8 cellular contexts compared by ENCODE assay signal in genomic region chr18:50287441-50288347, GRCh38. TPM values are rescaled to one million over a fixed set of nuclear protein-coding genes. Genes with fewer than 3 reads are reported as not detected.
DNase-seq lines count a peak whose midpoint lies in the region; ATAC-seq, FAIRE-seq and TF ChIP-seq lines count a peak whose summit lies in the region.

Gene CXXC1, minus strand, starts transcription at chr18:50287692. Its CDS starts 103 bp downstream, at chr18:50287589.

- peak; percentile 56 for TF ChIP-seq CTCF in IMR-90 (conservative IDR thresholded peaks at IDR 0.05; ENCODE audit: low read depth, low read length)
- TF ChIP-seq CTCF in OCI-LY7 (conservative IDR thresholded peaks at IDR 0.05; ENCODE audit: low read length), result peak; percentile 59
- TF ChIP-seq CTCF in endothelial cell of umbilical vein (IDR thresholded peaks at IDR 0.05; ENCODE audit: extremely low read depth in 1 of 2, insufficient read depth in 1 of 2, low read depth in 1 of 2, low read length in 2 of 2), result peak; percentile 35 to 69

- peak within 1 kb of the TSS; percentile 73; the same call in 1 of the 2 replicates for H3K14ac ChIP-seq in IMR-90 (replicated peaks; ENCODE audit: low read depth, low read length)

- intact Hi-C loops in IMR-90 (cut with micrococcal nuclease), result loop anchor here (5.0 to 10.0 kb wide), 2 partner anchors 70 to 793 kb away; partner anchors contain the start of gene RPL17
- intact Hi-C loops in OCI-LY7 (cut with micrococcal nuclease; ENCODE audit: unreplicated experiment), result loop anchor here (1.0 to 2.0 kb wide), 3 partner anchors 19 to 69 kb away; no protein-coding TSS in a partner anchor
- intact Hi-C loops in endothelial cell of umbilical vein (cut with micrococcal nuclease), result loop anchor here (1.0 to 2.0 kb wide), 3 partner anchors 11 to 87 kb away; partner anchors contain the start of gene SKA1

- H3K79me2 ChIP-seq in OCI-LY7 (ENCODE audit: insufficient read depth, low read depth, low read length), result peaks cover 17% of the 10 kb centered on the region
- peaks cover 13% of the 10 kb centered on the region for H3K79me2 ChIP-seq in endothelial cell of umbilical vein (ENCODE audit: control insufficient read depth, insufficient read depth, low read length)

- H3K4me3 ChIP-seq in IMR-90 (ENCODE audit: insufficient read depth, low read depth, low read length) (peak within 1 kb of the TSS; percentile 60), OCI-LY7 (ENCODE audit: low read depth, low read length, poor library complexity, severe bottlenecking) (peak within 1 kb of the TSS; percentile 100), endothelial cell of umbilical vein (replicated peaks in 1 of 3; ENCODE audit: insufficient read depth in 1 of 3, low read depth in 1 of 3, low read length in 3 of 3) (peak within 1 kb of the TSS; percentile 76 to 88 (median 78))

- no peak within 1 kb of the TSS for H3K18ac ChIP-seq in IMR-90 (ENCODE audit: low read depth, low read length)

- dilution Hi-C loops in IMR-90 (cut with HindIII; ENCODE audit: low sequenced_read_pairs, unreplicated experiment) (no loop called here), endothelial cell of umbilical vein (cut with MboI; ENCODE audit: extremely low pct_ligation_motif_present, low sequenced_read_pairs) (no loop called here)

- H4K20me1 ChIP-seq in IMR-90 (ENCODE audit: insufficient read depth, low read length), result peaks cover 3% of the 10 kb centered on the region; the same call in 1 of the 2 replicates
- H4K20me1 ChIP-seq in OCI-LY7 (ENCODE audit: insufficient read depth, low read length), result no peaks in the 10 kb centered on the region
- no peaks in the 10 kb centered on the region for H4K20me1 ChIP-seq in endothelial cell of umbilical vein (replicated peaks; ENCODE audit: control insufficient read depth, extremely low read depth, insufficient read depth, low read length)

- H3K56ac ChIP-seq in IMR-90 (ENCODE audit: extremely low read depth, insufficient read depth, low read length), result no peak within 1 kb of the TSS

- CTCF ChIA-PET in IMR-90 (lab: Yijun Ruan, JAX) (interaction anchor here (1.0 kb wide), 1 partner anchor 70 kb away, joined by 3 read pairs; no protein-coding TSS in a partner anchor), OCI-LY7 (lab: Charles Lee; ENCODE audit: unreplicated experiment) (no interaction called here), endothelial cell of umbilical vein (lab: Charles Lee) (no interaction called here)

- peak; percentile 100 for FAIRE-seq in endothelial cell of umbilical vein (lab: Jason Lieb, UNC)

- peak; percentile 99 for DNase-seq in DMS153 (lab: John Stamatoyannopoulos, UW)
- peak; percentile 100 for DNase-seq in IMR-90
- DNase-seq in OCI-LY7 (ENCODE audit: low spot score), result peak; percentile 97
- DNase-seq in activated T-cell treated with anti-CD3 and anti-CD28 coated beads for 1 hour (ENCODE audit: low read depth), result peak; percentile 95
- peak; percentile 100 for DNase-seq in endothelial cell of umbilical vein (ENCODE audit: low read depth, low spot score)
- peak; percentile 99 for DNase-seq in middle frontal gyrus (ENCODE audit: extremely low spot score, low spot score)
- DNase-seq in stimulated activated CD8-positive, alpha-beta memory T cell treated with anti-CD3 and anti-CD28 coated beads, Interleukin-2, amount 100 ng/mL, for 48 hours (ENCODE audit: low read depth in 2 of 2), result peak; percentile 91 to 94

- peak within 1 kb of the TSS; percentile 66 for H3K4ac ChIP-seq in IMR-90 (ENCODE audit: low read depth, low read length)

- H2BK15ac ChIP-seq in IMR-90 (ENCODE audit: low read depth, low read length), result no peak within 1 kb of the TSS

- no peak for TF ChIP-seq RAD21 in IMR-90 (IDR thresholded peaks at IDR 0.05; ENCODE audit: low read length)

- H3K79me1 ChIP-seq in IMR-90 (ENCODE audit: low read depth in 1 of 2, low read length in 2 of 2), result peaks cover 7 to 17% of the 10 kb centered on the region in 2 experiments; a peak in 3 of 4 replicates

- H3K27me3 ChIP-seq in IMR-90 (ENCODE audit: control insufficient read depth, insufficient read depth, low read length), result peaks cover 5% of the 10 kb centered on the region; the same call in 1 of the 2 replicates
- peaks cover 0 to 1% of the 10 kb centered on the region in 2 experiments for H3K27me3 ChIP-seq in endothelial cell of umbilical vein (ENCODE audit: control insufficient read depth in 2 of 2, insufficient read depth in 2 of 2, low read length in 2 of 2)

- H3K9me1 ChIP-seq in IMR-90 (ENCODE audit: insufficient read depth, low read length) (no peaks in the 10 kb centered on the region), endothelial cell of umbilical vein (replicated peaks; ENCODE audit: control insufficient read depth, extremely low read depth, insufficient read depth, low read length) (no peaks in the 10 kb centered on the region)

- H2AK9ac ChIP-seq in IMR-90 (replicated peaks; ENCODE audit: low read depth, low read length, poor library complexity), result peak within 1 kb of the TSS; percentile 86

- whole genome bisulfite sequencing in IMR-90 (ENCODE audit: extremely low coverage in 2 of 2, insufficient read length in 1 of 2), 2 experiments, result 0% methylated on average over 39 of the region's 76 CpGs; no CpG with 5 or more reads in 1 of the 2 experiments

- in situ Hi-C loops in IMR-90 (cut with MboI; ENCODE audit: low sequenced_read_pairs), result loop anchor here (25.0 kb wide), 2 partner anchors 750 to 1650 kb away; partner anchors contain the start of gene SMAD4

- peaks cover 24% of the 10 kb centered on the region for H3K36me3 ChIP-seq in IMR-90 (ENCODE audit: control insufficient read depth, insufficient read depth, low read length)
- H3K36me3 ChIP-seq in OCI-LY7 (ENCODE audit: insufficient read depth, low read length), result peaks cover 30% of the 10 kb centered on the region
- H3K36me3 ChIP-seq in endothelial cell of umbilical vein (ENCODE audit: control insufficient read depth in 2 of 2, extremely low read depth in 1 of 2, insufficient read depth in 2 of 2, low read length in 2 of 2), result peaks cover 0 to 22% of the 10 kb centered on the region in 2 experiments

- POLR2A ChIA-PET in IMR-90 (lab: Charles Lee; ENCODE audit: unreplicated experiment), result no interaction called here
- POLR2A ChIA-PET in OCI-LY7 (lab: Charles Lee), result interaction anchor here (1.5 kb wide), 1 partner anchor 69 kb away, joined by 3 read pairs; no protein-coding TSS in a partner anchor
- POLR2A ChIA-PET in endothelial cell of umbilical vein (lab: Charles Lee), result no interaction called here

- H2BK120ac ChIP-seq in IMR-90 (ENCODE audit: low read depth, low read length), result peak within 1 kb of the TSS; percentile 37; the same call in 1 of the 2 replicates

- peak within 1 kb of the TSS; percentile 9; the same call in 1 of the 2 replicates for H3K23ac ChIP-seq in IMR-90 (ENCODE audit: low read depth, low read length)

- H4K5ac ChIP-seq in IMR-90 (ENCODE audit: low read depth, low read length), result peak within 1 kb of the TSS; percentile 61

- TF ChIP-seq POLR2A in IMR-90 (IDR thresholded peaks at IDR 0.05; ENCODE audit: low read depth, low read length), result no peak
- TF ChIP-seq POLR2A in endothelial cell of umbilical vein (IDR thresholded peaks at IDR 0.05; ENCODE audit: low read depth, low read length), result peak; percentile 77

- H4K91ac ChIP-seq in IMR-90 (ENCODE audit: insufficient read depth, low read depth, low read length), result peak within 1 kb of the TSS; percentile 20

- peak within 1 kb of the TSS; percentile 82 for H3K4me2 ChIP-seq in IMR-90 (ENCODE audit: low read depth, low read length)
- H3K4me2 ChIP-seq in OCI-LY7 (ENCODE audit: low read length), result peak within 1 kb of the TSS; percentile 72
- peak within 1 kb of the TSS; percentile 75 for H3K4me2 ChIP-seq in endothelial cell of umbilical vein (ENCODE audit: insufficient read depth, low read length)

- H3K9me2 ChIP-seq in OCI-LY7 (ENCODE audit: insufficient read depth, low read length), result no peaks in the 10 kb centered on the region

- ATAC-seq in GM21528 (IDR thresholded peaks at IDR 0.05; ENCODE audit: low FRiP score, unreplicated experiment) (peak; percentile 87), IMR-90 (ENCODE audit: low read depth) (peak; percentile 96)

- H2BK5ac ChIP-seq in IMR-90 (ENCODE audit: low read depth, low read length, poor library complexity, severe bottlenecking), result peak within 1 kb of the TSS; percentile 12

- peak within 1 kb of the TSS; percentile 99 for H2AFZ ChIP-seq in IMR-90 (replicated peaks; ENCODE audit: low read length, poor library complexity)
- peak within 1 kb of the TSS; percentile 38; the same call in 1 of the 2 replicates for H2AFZ ChIP-seq in OCI-LY7 (ENCODE audit: low read length)
- H2AFZ ChIP-seq in endothelial cell of umbilical vein (ENCODE audit: low read depth, low read length), result peak within 1 kb of the TSS; percentile 91

- H2AK5ac ChIP-seq in IMR-90 (ENCODE audit: low read depth, low read length), result 0 out of 2 replicates have a peak within 1 kb of the TSS, but pooled peaks have one; percentile 10

- peak within 1 kb of the TSS; percentile 33 for H3K27ac ChIP-seq in IMR-90 (ENCODE audit: insufficient read depth, low read length)
- H3K27ac ChIP-seq in OCI-LY7 (ENCODE audit: low read depth, low read length, poor library complexity, severe bottlenecking), result peak within 1 kb of the TSS; percentile 55
- H3K27ac ChIP-seq in endothelial cell of umbilical vein (ENCODE audit: insufficient read depth, low read depth, low read length), result peak within 1 kb of the TSS; percentile 33

- no peak within 1 kb of the TSS for H2BK20ac ChIP-seq in IMR-90 (ENCODE audit: low read depth, low read length)

- H3K4me1 ChIP-seq in IMR-90 (ENCODE audit: control insufficient read depth, insufficient read depth, low read length) (peaks cover 3% of the 10 kb centered on the region; the same call in 1 of the 2 replicates), OCI-LY7 (ENCODE audit: insufficient read depth, low read length, poor library complexity, severe bottlenecking) (no peaks in the 10 kb centered on the region), endothelial cell of umbilical vein (ENCODE audit: control insufficient read depth, extremely low read depth, insufficient read depth, low read length) (peaks cover 5% of the 10 kb centered on the region)

- BruUV-seq in IMR-90 (replicated peaks; lab: Mats Ljungman, UMichigan), result no TSS peak
- BruUV-seq in OCI-LY7 (replicated peaks; lab: Mats Ljungman, UMichigan), result no TSS peak
- BruUV-seq in endothelial cell of umbilical vein (replicated peaks; lab: Mats Ljungman, UMichigan), result no TSS peak

- H3K9ac ChIP-seq in IMR-90 (ENCODE audit: low read depth, low read length) (peak within 1 kb of the TSS; percentile 55), endothelial cell of umbilical vein (replicated peaks; ENCODE audit: extremely low read depth, insufficient read depth, low read length) (peak within 1 kb of the TSS; percentile 37)

- H4K8ac ChIP-seq in IMR-90 (ENCODE audit: low read depth in 2 of 2, low read length in 2 of 2), result peak within 1 kb of the TSS; percentile 47 to 93

- H3K9me3 ChIP-seq in IMR-90 (ENCODE audit: control insufficient read depth, insufficient read depth, low read length) (no peaks in the 10 kb centered on the region), OCI-LY7 (ENCODE audit: low read length) (no peaks in the 10 kb centered on the region), endothelial cell of umbilical vein (replicated peaks; ENCODE audit: control insufficient read depth, insufficient read depth, low read length) (no peaks in the 10 kb centered on the region)

RNA-seq across cellular contexts. Expression of gene CXXC1, which starts in this region (rescaled TPM):
- total RNA-seq in IMR-90 (2012; rRNA removed), result 24.0 and 29.4 TPM in 2 replicates
- 66.2 and 81.6 TPM in 2 replicates for polyA plus RNA-seq in IMR-90 (2012; rRNA removed)
- polyA plus RNA-seq in IMR-90 (2012; cell fraction: cytosol; rRNA removed), result 57.6 and 61.0 TPM in 2 replicates
- polyA plus RNA-seq in IMR-90 (2012; cell fraction: nucleus; rRNA removed; ENCODE audit: low replicate concordance), result 342 and 639 TPM in 2 replicates
- 54.4 and 61.7 TPM in 2 replicates for total RNA-seq in OCI-LY7 (2014; rRNA removed; shearing (Covaris generic))
- total RNA-seq in OCI-LY7 (2022), result 79.1 and 97.4 TPM in 2 replicates
- total RNA-seq in endothelial cell of umbilical vein, result 64.4 and 66.9 TPM in 2 replicates
- polyA plus RNA-seq in endothelial cell of umbilical vein, result 128 and 153 TPM in 2 replicates
- 53.5 and 68.2 TPM in 2 replicates for polyA plus RNA-seq in endothelial cell of umbilical vein (2011; cell fraction: cytosol; rRNA removed)
- polyA plus RNA-seq in endothelial cell of umbilical vein (2011; cell fraction: nucleus; rRNA removed), result 285 and 301 TPM in 2 replicates
- 36.6 and 36.7 TPM in 2 replicates for polyA plus RNA-seq in endothelial cell of umbilical vein (2012)
- 37.7 and 39.4 TPM in 2 replicates for polyA minus RNA-seq in endothelial cell of umbilical vein
- 25.9 TPM for polyA minus RNA-seq in endothelial cell of umbilical vein (2011; cell fraction: cytosol; rRNA and poly(A)+ RNA removed)
- polyA minus RNA-seq in endothelial cell of umbilical vein (2011; cell fraction: nucleus; rRNA and poly(A)+ RNA removed), result 26.5 and 44.5 TPM in 2 replicates

Comparison
In these comparisons a context has a peak if more than half of its experiments do, and no peak if none do; other contexts are left out.
1. Peak in every context shown above with its lines: DNase-seq, ATAC-seq, H3K4me3 ChIP-seq and H3K27ac ChIP-seq.
2. H2AFZ ChIP-seq: peak in every context shown above with its lines; median percentile 99 in IMR-90; 91 in endothelial cell of umbilical vein; 38 in OCI-LY7.